25 cellular contexts compared by ENCODE assay signal in the genomic region with DNA sequence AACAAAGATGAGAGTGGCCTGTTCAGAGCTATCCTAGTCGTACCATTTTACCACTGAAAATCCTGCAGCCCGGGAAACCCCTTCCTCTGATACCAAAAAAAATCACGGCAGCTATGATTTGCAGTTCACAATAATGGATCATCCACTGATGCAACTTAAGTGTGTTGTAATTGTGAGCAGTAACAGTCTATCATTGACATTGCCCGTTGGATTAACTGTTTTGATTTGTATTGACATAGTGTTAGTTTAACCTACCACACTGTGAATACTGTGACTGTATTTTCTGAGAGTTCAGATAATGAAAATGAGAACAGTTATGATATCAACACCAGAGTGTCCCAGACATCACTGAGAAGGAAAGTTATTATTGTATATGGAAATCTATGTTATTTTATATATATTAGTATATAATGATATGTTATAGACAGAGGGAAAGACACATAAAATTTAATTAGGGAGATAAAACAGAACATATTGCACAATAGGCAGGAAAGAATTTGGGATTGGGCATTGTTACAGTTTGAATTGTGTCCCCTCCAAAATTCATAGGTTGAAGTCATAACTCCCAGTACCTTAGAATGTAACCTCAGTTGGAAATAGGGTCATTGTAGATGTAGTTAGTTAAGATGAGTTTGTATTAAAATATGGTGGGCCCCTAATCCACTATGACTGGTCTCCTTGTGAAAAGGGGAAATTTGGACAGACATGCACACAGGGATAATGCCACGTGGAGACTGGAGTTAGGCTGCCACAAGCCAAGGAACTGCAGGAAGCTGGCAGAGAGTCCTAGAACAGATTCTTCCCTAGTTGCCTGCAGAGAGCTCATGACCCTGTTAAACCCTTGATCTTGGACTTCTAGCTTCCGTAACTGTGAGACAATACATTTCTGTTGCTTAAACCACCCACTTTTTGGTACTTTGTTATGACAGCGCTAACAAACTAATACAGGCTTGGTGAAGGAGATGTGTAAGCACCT. TPM values are rescaled to one million over a fixed set of nuclear protein-coding genes. Genes with fewer than 3 reads are reported as not detected.
"Had no signal": no experiment of that assay in that cellular context is flagged by ENCODE, and none has a peak within 500 bp of the region (broad histone marks: within the 10 kb centered on the region; RNA-seq: fewer than 3 reads in every experiment).

No MANE protein-coding gene starts in this region.

- H3K4me3 ChIP-seq: adrenal gland, ascending aorta, hepatocyte, left lung, mucosa of descending colon, pancreas, tibial artery had no signal

- H3K36me3 Mint-ChIP-seq: activated naive CD8-positive, alpha-beta T cell; immature natural killer cell; stimulated activated effector memory CD8-positive, alpha-beta T cell treated with anti-CD3 and anti-CD28 coated beads, Interleukin-12 subunit alpha, Interleukin-12 subunit beta, amount 100 ng/mL, for 72 hours had no signal

- H3K9me3 Mint-ChIP-seq: dendritic cell treated with granulocyte-macrophage colony-stimulating factor and Interleukin-4, amounts not matched to agents 40 ng/mL and 50 ng/mL, for 4 days; stimulated activated effector memory CD8-positive, alpha-beta T cell treated with anti-CD3 and anti-CD28 coated beads, Interleukin-12 subunit alpha, Interleukin-12 subunit beta, amount 100 ng/mL, for 72 hours; stimulated activated naive CD8-positive, alpha-beta T cell treated with anti-CD3 and anti-CD28 coated beads, Interleukin-15, amount 100 ng/mL, for 72 hours had no signal

- H3K4me1 Mint-ChIP-seq: immature natural killer cell; nephron progenitor cell; stimulated activated effector memory CD8-positive, alpha-beta T cell treated with anti-CD3 and anti-CD28 coated beads, Interleukin-12 subunit alpha, Interleukin-12 subunit beta, amount 100 ng/mL, for 72 hours; stimulated activated naive CD8-positive, alpha-beta T cell treated with anti-CD3 and anti-CD28 coated beads, Interleukin-15, amount 100 ng/mL, for 72 hours had no signal

- H3K27me3 Mint-ChIP-seq: dendritic cell treated with granulocyte-macrophage colony-stimulating factor and Interleukin-4, amounts not matched to agents 40 ng/mL and 50 ng/mL, for 4 days; stimulated activated naive CD8-positive, alpha-beta T cell treated with anti-CD3 and anti-CD28 coated beads, Interleukin-15, amount 100 ng/mL, for 72 hours had no signal

- DNase-seq: activated CD4-positive, alpha-beta T cell treated with anti-CD3 and anti-CD28 coated beads for 1 hour; activated CD4-positive, alpha-beta T cell treated with anti-CD3 and anti-CD28 coated beads, Interleukin-2, amount 50 U/mL, for 1 hour; activated CD8-positive, alpha-beta T cell treated with anti-CD3 and anti-CD28 coated beads, Interleukin-2, amount 10 ng/mL, durations not matched to agents 7 days and 5 days; adrenal gland; effector memory CD4-positive, alpha-beta T cell; foreskin keratinocyte; glutamatergic neuron; immature natural killer cell; left lung; mesenchymal stem cell; mucosa of descending colon; nephron progenitor cell; pancreas; small intestine; stimulated activated CD4-positive, alpha-beta T cell treated with anti-CD3 and anti-CD28 coated beads, Interleukin-2, amount 100 ng/mL, for 24 hours; stimulated activated naive CD8-positive, alpha-beta T cell treated with anti-CD3 and anti-CD28 coated beads, Interleukin-15, amount 100 ng/mL, for 72 hours; T-helper 9 cell; tibial artery had no signal

- H3K27ac Mint-ChIP-seq: activated CD8-positive, alpha-beta T cell treated with anti-CD3 and anti-CD28 coated beads, Interleukin-2, amount 10 ng/mL, durations not matched to agents 7 days and 5 days; activated naive CD8-positive, alpha-beta T cell; dendritic cell treated with granulocyte-macrophage colony-stimulating factor and Interleukin-4, amounts not matched to agents 40 ng/mL and 50 ng/mL, for 4 days; immature natural killer cell; nephron progenitor cell; stimulated activated effector memory CD8-positive, alpha-beta T cell treated with anti-CD3 and anti-CD28 coated beads, Interleukin-12 subunit alpha, Interleukin-12 subunit beta, amount 100 ng/mL, for 72 hours; stimulated activated naive CD8-positive, alpha-beta T cell treated with anti-CD3 and anti-CD28 coated beads, Interleukin-15, amount 100 ng/mL, for 72 hours had no signal

- H3K4me3 Mint-ChIP-seq: activated CD8-positive, alpha-beta T cell treated with anti-CD3 and anti-CD28 coated beads, Interleukin-2, amount 10 ng/mL, durations not matched to agents 7 days and 5 days; activated naive CD8-positive, alpha-beta T cell; dendritic cell treated with granulocyte-macrophage colony-stimulating factor and Interleukin-4, amounts not matched to agents 40 ng/mL and 50 ng/mL, for 4 days; immature natural killer cell; nephron progenitor cell; stimulated activated effector memory CD8-positive, alpha-beta T cell treated with anti-CD3 and anti-CD28 coated beads, Interleukin-12 subunit alpha, Interleukin-12 subunit beta, amount 100 ng/mL, for 72 hours; stimulated activated naive CD8-positive, alpha-beta T cell treated with anti-CD3 and anti-CD28 coated beads, Interleukin-15, amount 100 ng/mL, for 72 hours had no signal

- ATAC-seq: activated CD8-positive, alpha-beta T cell treated with anti-CD3 and anti-CD28 coated beads, Interleukin-2, amount 10 ng/mL, durations not matched to agents 7 days and 5 days; foreskin keratinocyte; left lung; mucosa of descending colon; pancreas; sciatic nerve; stimulated activated effector memory CD8-positive, alpha-beta T cell treated with anti-CD3 and anti-CD28 coated beads, Interleukin-12 subunit alpha, Interleukin-12 subunit beta, amount 100 ng/mL, for 72 hours; stimulated activated naive CD8-positive, alpha-beta T cell treated with anti-CD3 and anti-CD28 coated beads, Interleukin-15, amount 100 ng/mL, for 72 hours had no signal

RNA-seq across cellular contexts. Expression of a gene that starts 54.4 kb away (rescaled TPM):
- total RNA-seq: activated CD8-positive, alpha-beta T cell treated with anti-CD3 and anti-CD28 coated beads, Interleukin-2, amount 10 ng/mL, durations not matched to agents 7 days and 5 days; T-helper 1 cell treated with Interleukin-12 subunit alpha and Interleukin-12 subunit beta and Interleukin-4 antibody, amounts not matched to agents 30 ng/mL and 1 ng/mL, for 36 hours had no signal
